ENCODE assay signal across 19 cellular contexts in the genomic region with DNA sequence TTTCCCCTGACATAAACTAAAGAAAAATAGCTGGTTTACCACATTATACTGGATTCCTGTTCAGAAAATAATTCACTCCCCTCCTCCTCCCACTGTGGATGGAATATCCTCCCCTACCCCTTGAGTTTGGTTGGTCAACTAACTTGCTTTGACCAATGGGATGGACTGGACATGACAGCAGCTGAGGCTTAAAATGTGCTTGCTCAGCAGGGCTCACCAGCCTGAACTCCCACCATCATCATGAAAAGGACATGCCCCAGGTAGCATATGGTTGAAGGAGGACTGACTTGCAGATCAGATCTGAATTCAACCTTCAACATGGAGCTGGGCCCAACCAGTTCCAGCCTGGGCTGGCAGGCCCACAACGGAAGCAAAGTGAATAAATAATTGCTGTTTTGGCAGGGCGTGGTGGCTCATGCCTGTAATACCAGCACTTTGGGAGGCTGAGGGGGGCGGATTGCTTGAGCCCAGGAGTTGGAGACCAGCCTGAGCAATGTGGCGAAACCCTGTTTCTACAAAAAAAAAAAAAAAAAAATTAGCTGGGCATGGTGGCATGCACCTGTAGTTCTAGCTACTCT.
"Had no signal": no experiment of that assay in that cellular context is flagged by ENCODE, and none has a peak within 500 bp of the region (broad histone marks: within the 10 kb centered on the region; RNA-seq: fewer than 3 reads in every experiment).

No MANE protein-coding gene starts in this region.

- H3K27me3 ChIP-seq: adrenal gland, ascending aorta, brain microvascular endothelial cell, colonic mucosa, dorsolateral prefrontal cortex, esophagus muscularis mucosa, thyroid gland had no signal

- H3K9ac ChIP-seq: parathyroid adenoma had no signal

- DNase-seq: activated CD4-positive, CD25-positive, alpha-beta regulatory T cell treated with anti-CD3 and anti-CD28 coated beads, Interleukin-2, amount 50 U/mL, for 72 hours; activated T-cell treated with anti-CD3 and anti-CD28 coated beads, Interleukin-2, amount 50 U/mL, for 1 hour; adrenal gland; brain microvascular endothelial cell; colonic mucosa; effector memory CD8-positive, alpha-beta T cell; glutamatergic neuron; hypothalamus; nucleus accumbens; right cardiac atrium; stimulated activated CD4-positive, alpha-beta T cell treated with anti-CD3 and anti-CD28 coated beads, Interleukin-4, amount 100 ng/mL, for 24 hours; stimulated activated naive CD8-positive, alpha-beta T cell treated with anti-CD3 and anti-CD28 coated beads, Interleukin-15, Interleukin-2, amounts not matched to agents 100 U/mL and 50 U/mL, for 24 hours; thyroid gland; WERI-Rb-1 had no signal

- H3K9me3 Mint-ChIP-seq: effector memory CD8-positive, alpha-beta T cell had no signal

- H3K27ac Mint-ChIP-seq: activated naive CD8-positive, alpha-beta T cell; effector memory CD8-positive, alpha-beta T cell had no signal

- H3K27ac ChIP-seq: adrenal gland, ascending aorta, brain microvascular endothelial cell, colonic mucosa, dorsolateral prefrontal cortex, esophagus muscularis mucosa, parathyroid adenoma, thyroid gland, WERI-Rb-1 had no signal

- H3K79me2 ChIP-seq: parathyroid adenoma had no signal

- ATAC-seq: effector memory CD8-positive, alpha-beta T cell; right cardiac atrium; stimulated activated naive CD8-positive, alpha-beta T cell treated with anti-CD3 and anti-CD28 coated beads, Interleukin-15, Interleukin-2, amounts not matched to agents 100 U/mL and 50 U/mL, for 24 hours had no signal

- H2AFZ ChIP-seq: parathyroid adenoma had no signal

- H3K27me3 Mint-ChIP-seq: activated naive CD8-positive, alpha-beta T cell had no signal

- H3K36me3 Mint-ChIP-seq: activated naive CD8-positive, alpha-beta T cell had no signal

- H3K36me3 ChIP-seq: adrenal gland, ascending aorta, brain microvascular endothelial cell, colonic mucosa, esophagus muscularis mucosa, thyroid gland, WERI-Rb-1 had no signal

- H3K9me3 ChIP-seq: adrenal gland, colonic mucosa, esophagus muscularis mucosa, thyroid gland had no signal

- H3K4me1 ChIP-seq: colonic mucosa, parathyroid adenoma had no signal

- H3K4me3 ChIP-seq: adrenal gland, ascending aorta, colonic mucosa, dorsolateral prefrontal cortex, esophagus muscularis mucosa, thyroid gland had no signal

- H3K4me3 Mint-ChIP-seq: activated naive CD8-positive, alpha-beta T cell; effector memory CD8-positive, alpha-beta T cell had no signal
